27 cellular contexts compared by ENCODE assay signal in genomic region chr14:20546877-20547276, GRCh38. TPM values are rescaled to one million over a fixed set of nuclear protein-coding genes. Genes with fewer than 3 reads are reported as not detected.
"Had no signal": no experiment of that assay in that cellular context is flagged by ENCODE, and none has a peak within 500 bp of the region (broad histone marks: within the 10 kb centered on the region; RNA-seq: fewer than 3 reads in every experiment).

No MANE protein-coding gene starts in this region.

- H3K27me3 ChIP-seq: right atrium auricular region, thyroid gland had no signal

- H3K27ac ChIP-seq: psoas muscle, right atrium auricular region, WERI-Rb-1 had no signal

- H3K9me3 Mint-ChIP-seq: activated naive CD4-positive, alpha-beta T cell treated with anti-CD3 and anti-CD28 coated beads, Interleukin-2, amount 50 U/mL, for 72 hours; brain; immature natural killer cell; mesothelial cell of epicardium; natural killer cell; stimulated activated naive CD8-positive, alpha-beta T cell treated with anti-CD3 and anti-CD28 coated beads, Interleukin-15, Interleukin-2, amounts not matched to agents 100 ng/mL and 50 ng/mL, for 24 hours; T-cell had no signal

- H3K4me3 ChIP-seq: psoas muscle, right atrium auricular region, thyroid gland had no signal

- H3K4me1 Mint-ChIP-seq: brain, immature natural killer cell, natural killer cell, T-cell had no signal

- H3K9me3 ChIP-seq: psoas muscle, right atrium auricular region, thyroid gland had no signal

- H3K4me1 ChIP-seq: psoas muscle, right atrium auricular region had no signal

- H3K27ac Mint-ChIP-seq: activated naive CD4-positive, alpha-beta T cell treated with anti-CD3 and anti-CD28 coated beads, Interleukin-2, amount 50 U/mL, for 72 hours; brain; immature natural killer cell; mesothelial cell of epicardium; natural killer cell; stimulated activated naive CD8-positive, alpha-beta T cell treated with anti-CD3 and anti-CD28 coated beads, Interleukin-15, Interleukin-2, amounts not matched to agents 100 ng/mL and 50 ng/mL, for 24 hours; T-cell had no signal

- H3K36me3 ChIP-seq: right atrium auricular region, thyroid gland, WERI-Rb-1 had no signal

- H3K4me3 Mint-ChIP-seq: brain; immature natural killer cell; mesothelial cell of epicardium; natural killer cell; stimulated activated naive CD8-positive, alpha-beta T cell treated with anti-CD3 and anti-CD28 coated beads, Interleukin-15, Interleukin-2, amounts not matched to agents 100 ng/mL and 50 ng/mL, for 24 hours; T-cell had no signal

- H3K36me3 Mint-ChIP-seq: activated naive CD4-positive, alpha-beta T cell treated with anti-CD3 and anti-CD28 coated beads, Interleukin-2, amount 50 U/mL, for 72 hours; brain; immature natural killer cell; mesothelial cell of epicardium; natural killer cell had no signal

- DNase-seq: activated CD4-positive, CD25-positive, alpha-beta regulatory T cell treated with anti-CD3 and anti-CD28 coated beads, Interleukin-2, amount 50 U/mL, for 72 hours; activated gamma-delta T cell treated with Interleukin-2 at 50 U/mL for 16 hours; activated T-cell treated with anti-CD3 and anti-CD28 coated beads, Interleukin-2, amount 50 U/mL, for 1 hour; aorta; caudate nucleus; dermis blood vessel endothelial cell; effector CD8-positive, alpha-beta T cell; foreskin melanocyte; immature natural killer cell; kidney glomerular epithelial cell; left ventricle myocardium superior; mammary epithelial cell; natural killer cell; psoas muscle; substantia nigra; T-cell; thyroid gland; WERI-Rb-1 had no signal

RNA-seq across cellular contexts. Expression of gene RNASE9, which starts 14.0 kb away (rescaled TPM):
- total RNA-seq: activated naive CD4-positive, alpha-beta T cell treated with anti-CD3 and anti-CD28 coated beads, Interleukin-2, amount 50 U/mL, for 72 hours; aorta; dermis blood vessel endothelial cell; left ventricle myocardium superior; mammary epithelial cell; mesothelial cell of epicardium; natural killer cell; osteocyte; psoas muscle; right atrium auricular region; T-cell; thyroid gland; ureter had no signal
- polyA plus RNA-seq: adipose tissue, aorta, esophagus, immature natural killer cell, mammary epithelial cell, psoas muscle had no signal

RNA-seq across cellular contexts. Expression of gene RNASE11, which starts 40.9 kb away (rescaled TPM):
- total RNA-seq: activated naive CD4-positive, alpha-beta T cell treated with anti-CD3 and anti-CD28 coated beads, Interleukin-2, amount 50 U/mL, for 72 hours; aorta; dermis blood vessel endothelial cell; left ventricle myocardium superior; mammary epithelial cell; mesothelial cell of epicardium; natural killer cell; osteocyte; psoas muscle; right atrium auricular region; T-cell; thyroid gland; ureter had no signal
- polyA plus RNA-seq: adipose tissue, aorta, esophagus, immature natural killer cell, mammary epithelial cell, psoas muscle had no signal

RNA-seq across cellular contexts. Expression of gene RNASE10, which starts 41.5 kb away (rescaled TPM):
- total RNA-seq: right atrium auricular region, thyroid gland had no signal
- polyA plus RNA-seq: aorta, immature natural killer cell, mammary epithelial cell had no signal

RNA-seq across cellular contexts. Expression of gene RNASE12, which starts 44.3 kb away (rescaled TPM):
- total RNA-seq: activated naive CD4-positive, alpha-beta T cell treated with anti-CD3 and anti-CD28 coated beads, Interleukin-2, amount 50 U/mL, for 72 hours; aorta; dermis blood vessel endothelial cell; left ventricle myocardium superior; mammary epithelial cell; mesothelial cell of epicardium; natural killer cell; osteocyte; psoas muscle; right atrium auricular region; T-cell; thyroid gland; ureter had no signal
- polyA plus RNA-seq: adipose tissue, aorta, esophagus, immature natural killer cell, mammary epithelial cell, psoas muscle had no signal
